In the genomic region with DNA sequence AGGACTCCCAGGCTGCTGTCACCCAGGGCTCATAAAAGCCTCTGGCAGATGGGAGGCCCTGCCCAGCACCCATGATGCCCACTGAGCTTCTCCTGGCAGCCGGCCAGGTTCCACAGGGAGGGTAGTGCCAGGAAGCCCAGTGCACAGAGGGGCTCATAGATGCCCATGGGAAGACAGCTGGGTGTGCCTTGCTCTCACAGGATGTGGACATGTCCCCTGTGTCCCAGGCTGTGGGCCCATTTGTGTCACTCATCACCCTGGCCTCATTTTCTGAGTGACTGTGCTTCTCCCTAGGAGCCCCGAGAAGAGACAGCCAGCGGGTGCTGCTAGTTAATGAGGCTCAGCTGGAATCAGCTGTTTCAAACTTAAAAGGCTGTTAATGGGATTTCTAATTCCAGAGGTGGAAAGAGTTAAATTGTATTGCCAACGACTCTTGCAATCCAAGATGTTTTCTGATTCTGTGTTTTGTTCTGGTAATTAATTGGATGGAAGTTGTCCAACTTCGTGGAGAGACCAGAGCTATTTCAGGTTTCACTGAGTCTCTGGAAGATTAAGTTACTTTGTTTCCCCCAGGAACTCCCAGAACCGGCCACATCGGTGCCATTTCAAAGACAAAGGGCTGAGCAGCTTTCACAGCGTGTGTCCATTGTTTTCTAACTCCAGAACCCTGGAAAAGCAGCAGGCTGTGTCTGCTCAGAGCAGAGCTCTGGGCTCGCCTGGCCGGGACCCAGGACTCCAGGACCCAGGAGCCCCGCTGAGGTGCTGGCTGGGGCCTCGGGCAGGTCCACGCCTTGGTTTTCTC, we compare ENCODE assay signal across 1 cellular context.
TF ChIP-seq lines count a peak whose summit lies in the region.

No MANE protein-coding gene starts in this region.

TF ChIP-seq in HEK293, 187 proteins besides CTCF, POLR2A, EP300 and RAD21:
- TF ChIP-seq, protein P1, sequence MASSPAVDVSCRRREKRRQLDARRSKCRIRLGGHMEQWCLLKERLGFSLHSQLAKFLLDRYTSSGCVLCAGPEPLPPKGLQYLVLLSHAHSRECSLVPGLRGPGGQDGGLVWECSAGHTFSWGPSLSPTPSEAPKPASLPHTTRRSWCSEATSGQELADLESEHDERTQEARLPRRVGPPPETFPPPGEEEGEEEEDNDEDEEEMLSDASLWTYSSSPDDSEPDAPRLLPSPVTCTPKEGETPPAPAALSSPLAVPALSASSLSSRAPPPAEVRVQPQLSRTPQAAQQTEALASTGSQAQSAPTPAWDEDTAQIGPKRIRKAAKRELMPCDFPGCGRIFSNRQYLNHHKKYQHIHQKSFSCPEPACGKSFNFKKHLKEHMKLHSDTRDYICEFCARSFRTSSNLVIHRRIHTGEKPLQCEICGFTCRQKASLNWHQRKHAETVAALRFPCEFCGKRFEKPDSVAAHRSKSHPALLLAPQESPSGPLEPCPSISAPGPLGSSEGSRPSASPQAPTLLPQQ (tag by site-specific recombination; IDR thresholded peaks at IDR 0.05): 0 out of 2 replicates have a peak, but pooled peaks have one; percentile 19
- peak; percentile 76 for TF ChIP-seq ZIC2 (tag by site-specific recombination; IDR thresholded peaks at IDR 0.05)
